Comparison of ENCODE assay signal across 8 cellular contexts in genomic region chr12:93569301-93569655, GRCh38. TPM values are rescaled to one million over a fixed set of nuclear protein-coding genes. Genes with fewer than 3 reads are reported as not detected.
DNase-seq lines count a peak whose midpoint lies in the region; ATAC-seq and TF ChIP-seq lines count a peak whose summit lies in the region.

No MANE protein-coding gene starts in this region.

- intact Hi-C loops in Caco-2 (cut with micrococcal nuclease; ENCODE audit: unreplicated experiment): loop anchor here (1.0 to 2.0 kb wide), 3 partner anchors 173 to 533 kb away; no protein-coding TSS in a partner anchor
- intact Hi-C loops in dendritic cell treated with granulocyte-macrophage colony-stimulating factor and Interleukin-4, amounts not matched to agents 40 ng/mL and 50 ng/mL, for 4 days (cut with micrococcal nuclease): loop anchor here (1.0 to 10.0 kb wide), 5 partner anchors 66 to 533 kb away; no protein-coding TSS in a partner anchor

- peaks cover 55% of the 10 kb centered on the region for H3K36me3 Mint-ChIP-seq in Caco-2 (ENCODE audit: insufficient read depth, unreplicated experiment)
- H3K36me3 Mint-ChIP-seq in dendritic cell treated with granulocyte-macrophage colony-stimulating factor and Interleukin-4, amounts not matched to agents 40 ng/mL and 50 ng/mL, for 4 days (ENCODE audit: low read depth): peaks cover 16% of the 10 kb centered on the region

- peak overlapping the region; percentile 82 for H3K4me3 Mint-ChIP-seq in Caco-2 (ENCODE audit: unreplicated experiment)
- peak overlapping the region; percentile 86 for H3K4me3 Mint-ChIP-seq in dendritic cell treated with granulocyte-macrophage colony-stimulating factor and Interleukin-4, amounts not matched to agents 40 ng/mL and 50 ng/mL, for 4 days

- H3K9me3 ChIP-seq in Caco-2: no peaks in the 10 kb centered on the region
- H3K9me3 ChIP-seq in MM.1S (replicated peaks; ENCODE audit: insufficient read depth, low read length): no peaks in the 10 kb centered on the region
- no peaks in the 10 kb centered on the region for H3K9me3 ChIP-seq in neuron (ENCODE audit: low read length)

- no peaks in the 10 kb centered on the region for H3K9me3 Mint-ChIP-seq in Caco-2 (ENCODE audit: unreplicated experiment)
- H3K9me3 Mint-ChIP-seq in dendritic cell treated with granulocyte-macrophage colony-stimulating factor and Interleukin-4, amounts not matched to agents 40 ng/mL and 50 ng/mL, for 4 days: no peaks in the 10 kb centered on the region

- H3K27ac Mint-ChIP-seq in Caco-2 (ENCODE audit: unreplicated experiment): peak overlapping the region; percentile 94
- H3K27ac Mint-ChIP-seq in dendritic cell treated with granulocyte-macrophage colony-stimulating factor and Interleukin-4, amounts not matched to agents 40 ng/mL and 50 ng/mL, for 4 days: peak overlapping the region; percentile 93

- POLR2A ChIA-PET in Caco-2 (lab: Charles Lee): interaction anchor here (0.6 to 1.0 kb wide), 4 partner anchors 56 to 533 kb away, joined by 3 to 5 read pairs (median 3); no protein-coding TSS in a partner anchor

- TSS peak; percentile 46 for BruUV-seq in Caco-2 (replicated peaks; lab: Mats Ljungman, UMichigan)

- H3K4me2 ChIP-seq in MM.1S (ENCODE audit: low read depth, low read length): peak overlapping the region; percentile 99

- H3K27ac ChIP-seq in MM.1S (ENCODE audit: low read length): peak overlapping the region; percentile 73; the same call in 1 of the 2 replicates

- no peaks in the 10 kb centered on the region for H3K79me2 ChIP-seq in MM.1S (ENCODE audit: low read length)

- H3K36me3 ChIP-seq in Caco-2 (ENCODE audit: control insufficient read depth, insufficient read depth, low read length) (no peaks in the 10 kb centered on the region), MM.1S (replicated peaks; ENCODE audit: insufficient read depth, low read length) (no peaks in the 10 kb centered on the region), neuron (ENCODE audit: insufficient read depth, low read length) (peaks cover 28% of the 10 kb centered on the region)

- no peaks in the 10 kb centered on the region for H4K20me1 ChIP-seq in MM.1S (ENCODE audit: insufficient read depth, low read length)

- H3K9me2 ChIP-seq in MM.1S (replicated peaks; ENCODE audit: insufficient read depth, low read length): no peaks in the 10 kb centered on the region

- CTCF ChIA-PET in Caco-2 (lab: Charles Lee): interaction anchor here (0.6 to 1.8 kb wide), 14 partner anchors 12 to 532 kb away, joined by 3 to 29 read pairs (median 4); no protein-coding TSS in a partner anchor

- peaks cover 18% of the 10 kb centered on the region for H3K4me1 ChIP-seq in Caco-2
- H3K4me1 ChIP-seq in MM.1S (ENCODE audit: low read length): peaks cover 8% of the 10 kb centered on the region; the same call in 1 of the 2 replicates
- H3K4me1 ChIP-seq in neuron (ENCODE audit: insufficient read depth, low read length): peaks cover 12% of the 10 kb centered on the region

- no peak for ATAC-seq in GM21737 (IDR thresholded peaks at IDR 0.05; ENCODE audit: unreplicated experiment)

- no peak for TF ChIP-seq CTCF in Caco-2 (IDR thresholded peaks at IDR 0.05; ENCODE audit: insufficient read depth in 1 of 2, low read depth in 1 of 2, low read length in 1 of 2, severe bottlenecking in 1 of 2, unreplicated experiment in 1 of 2)
- no peak for TF ChIP-seq CTCF in MM.1S (IDR thresholded peaks at IDR 0.05; ENCODE audit: low read length)

- DNase-seq in Caco-2 (no peak), MM.1S (no peak), MV-4-11 (lab: John Stamatoyannopoulos, UW) (no peak), EL (no peak), NCI-H774 (lab: John Stamatoyannopoulos, UW) (no peak)

- no peak overlapping the region for H3K9ac ChIP-seq in MM.1S (ENCODE audit: low read length)

- H2AFZ ChIP-seq in MM.1S (ENCODE audit: low read length) (peak overlapping the region; percentile 99), neuron (ENCODE audit: low read depth, low read length) (no peak overlapping the region)

- H3F3A ChIP-seq in MM.1S (ENCODE audit: insufficient read depth, low read length): peaks cover 29% of the 10 kb centered on the region

- peaks cover 25% of the 10 kb centered on the region for H3K4me1 Mint-ChIP-seq in Caco-2 (ENCODE audit: low read depth, unreplicated experiment)
- H3K4me1 Mint-ChIP-seq in dendritic cell treated with granulocyte-macrophage colony-stimulating factor and Interleukin-4, amounts not matched to agents 40 ng/mL and 50 ng/mL, for 4 days (ENCODE audit: low read depth): peaks cover 28% of the 10 kb centered on the region

- peak overlapping the region; percentile 49 for H3K4me3 ChIP-seq in Caco-2 (ENCODE audit: low read depth, low read length)
- peak overlapping the region; percentile 97 for H3K4me3 ChIP-seq in MM.1S (ENCODE audit: low read length)
- H3K4me3 ChIP-seq in neuron (ENCODE audit: low read length): peak overlapping the region; percentile 74

- H3K27me3 Mint-ChIP-seq in Caco-2 (ENCODE audit: insufficient read depth, unreplicated experiment): no peaks in the 10 kb centered on the region
- peaks cover 55% of the 10 kb centered on the region for H3K27me3 Mint-ChIP-seq in dendritic cell treated with granulocyte-macrophage colony-stimulating factor and Interleukin-4, amounts not matched to agents 40 ng/mL and 50 ng/mL, for 4 days

- H3K27me3 ChIP-seq in Caco-2 (replicated peaks; ENCODE audit: control insufficient read depth, insufficient read depth, low read length) (no peaks in the 10 kb centered on the region), MM.1S (replicated peaks; ENCODE audit: insufficient read depth, low read length) (no peaks in the 10 kb centered on the region), neuron (ENCODE audit: insufficient read depth, low read length) (no peaks in the 10 kb centered on the region)

RNA-seq across cellular contexts. Expression of gene SOCS2, which starts 3.2 kb away (rescaled TPM):
- total RNA-seq in Caco-2 (2022): 95.4 and 96.6 TPM in 2 replicates
